In the genomic region with DNA sequence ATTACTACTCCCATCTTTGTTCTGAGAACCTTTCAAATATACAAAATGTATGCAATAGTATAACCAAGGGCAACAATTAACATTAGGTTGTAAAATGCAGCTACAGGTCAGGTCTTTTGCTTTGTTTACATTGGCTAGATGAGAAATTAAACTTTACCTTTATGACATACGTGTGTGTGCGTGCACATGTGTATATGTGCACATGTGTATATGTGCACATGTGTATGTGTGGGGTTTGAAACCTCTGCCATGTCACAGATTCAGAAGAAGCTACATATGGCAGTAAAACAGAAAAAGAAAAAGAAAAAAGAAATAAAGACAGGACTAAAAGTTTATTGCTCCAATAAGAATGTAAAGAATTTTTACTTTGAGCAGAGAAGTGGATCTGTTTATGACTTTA, we compare ENCODE assay signal across 29 cellular contexts.
"Had no signal": no experiment of that assay in that cellular context is flagged by ENCODE, and none has a peak within 500 bp of the region (broad histone marks: within the 10 kb centered on the region; RNA-seq: fewer than 3 reads in every experiment).

No MANE protein-coding gene starts in this region.

- H3K9me3 Mint-ChIP-seq: dendritic cell treated with granulocyte-macrophage colony-stimulating factor and Interleukin-4, amounts not matched to agents 40 ng/mL and 50 ng/mL, for 4 days; effector memory CD8-positive, alpha-beta T cell; endodermal cell had no signal

- H3K27me3 Mint-ChIP-seq: dendritic cell treated with granulocyte-macrophage colony-stimulating factor and Interleukin-4, amounts not matched to agents 40 ng/mL and 50 ng/mL, for 4 days; effector memory CD8-positive, alpha-beta T cell had no signal

- H3K27ac ChIP-seq: colonic mucosa, coronary artery, dorsolateral prefrontal cortex, epithelial cell of prostate, esophagus muscularis mucosa, esophagus squamous epithelium, foreskin keratinocyte, gastrocnemius medialis, gastroesophageal sphincter, heart left ventricle, heart right ventricle had no signal

- H3K27me3 ChIP-seq: colonic mucosa, dorsolateral prefrontal cortex, esophagus muscularis mucosa, esophagus squamous epithelium, foreskin keratinocyte, gastrocnemius medialis, gastroesophageal sphincter, heart left ventricle, heart right ventricle had no signal

- H3K9me3 ChIP-seq: colonic mucosa, esophagus muscularis mucosa, esophagus squamous epithelium, gastrocnemius medialis, gastroesophageal sphincter, heart left ventricle, heart right ventricle had no signal

- ATAC-seq: effector memory CD8-positive, alpha-beta T cell; esophagus mucosa; foreskin keratinocyte; gastrocnemius medialis; gastroesophageal sphincter; heart left ventricle; heart right ventricle had no signal

- H3K27ac Mint-ChIP-seq: dendritic cell treated with granulocyte-macrophage colony-stimulating factor and Interleukin-4, amounts not matched to agents 40 ng/mL and 50 ng/mL, for 4 days; effector memory CD8-positive, alpha-beta T cell; endodermal cell had no signal

- H3K4me3 ChIP-seq: colonic mucosa, coronary artery, dorsolateral prefrontal cortex, esophagus muscularis mucosa, esophagus squamous epithelium, gastrocnemius medialis, gastroesophageal sphincter, heart left ventricle, heart right ventricle had no signal

- H3K36me3 ChIP-seq: colonic mucosa, gastrocnemius medialis had no signal

- DNase-seq: colonic mucosa; cortex of kidney; dermis blood vessel endothelial cell; dorsolateral prefrontal cortex; effector CD4-positive, alpha-beta T cell; effector CD8-positive, alpha-beta T cell; effector memory CD4-positive, alpha-beta T cell; effector memory CD8-positive, alpha-beta T cell; endodermal cell; erythroblast; esophagus squamous epithelium; foreskin fibroblast; foreskin keratinocyte; foreskin melanocyte; gastrocnemius medialis; glutamatergic neuron; head of caudate nucleus; heart left ventricle; heart right ventricle had no signal

- H3K4me1 Mint-ChIP-seq: endodermal cell had no signal

- H3K4me3 Mint-ChIP-seq: dendritic cell treated with granulocyte-macrophage colony-stimulating factor and Interleukin-4, amounts not matched to agents 40 ng/mL and 50 ng/mL, for 4 days; effector memory CD8-positive, alpha-beta T cell; endodermal cell had no signal

- FAIRE-seq: colon, endometrium, endothelial cell of umbilical vein, frontal cortex had no signal

- H3K4me1 ChIP-seq: colonic mucosa, foreskin keratinocyte had no signal
